In the genomic region with DNA sequence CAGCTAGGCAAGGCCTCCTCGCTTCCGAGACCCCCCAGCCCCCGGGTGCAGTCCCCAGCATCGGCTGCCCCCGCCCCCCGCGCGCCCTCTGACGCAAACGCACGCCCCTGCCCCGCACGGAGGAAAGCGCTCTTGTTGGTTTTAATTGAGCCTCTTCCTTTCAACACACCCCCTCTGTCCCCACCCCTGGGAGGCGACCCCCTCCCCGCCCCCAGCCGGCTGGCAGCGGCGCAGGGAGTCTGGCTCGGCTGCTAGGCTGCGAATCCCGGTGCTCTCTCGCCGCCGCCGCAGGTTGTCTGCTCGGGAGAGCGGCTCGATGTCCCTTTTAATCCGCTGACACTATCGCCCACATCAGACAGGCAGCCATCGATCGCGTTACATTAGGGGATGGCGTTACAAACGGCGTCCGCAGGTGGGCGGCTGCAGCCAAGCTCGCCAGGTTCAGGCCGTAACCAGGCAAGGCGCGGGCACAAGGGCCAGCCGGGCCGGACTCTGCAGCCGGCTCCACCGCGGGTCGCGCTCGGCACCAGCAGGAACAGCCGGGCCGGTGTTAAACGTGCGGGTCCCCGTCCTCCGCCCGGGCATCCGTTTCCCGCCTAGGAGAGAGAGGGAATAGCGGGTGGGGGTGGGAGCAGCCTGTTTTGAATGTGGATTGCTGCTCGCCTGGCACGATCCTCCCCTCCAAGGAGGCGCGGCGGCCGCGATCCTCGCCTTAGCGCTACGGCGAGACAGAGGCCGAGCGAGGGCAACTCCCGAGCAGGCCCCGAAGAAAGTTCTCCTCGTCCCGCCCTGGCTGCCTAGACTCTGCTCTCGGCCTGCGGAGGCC, we compare ENCODE assay signal across 8 cellular contexts. TPM values are rescaled to one million over a fixed set of nuclear protein-coding genes. Genes with fewer than 3 reads are reported as not detected.
DNase-seq lines count a peak whose midpoint lies in the region; ATAC-seq and TF ChIP-seq lines count a peak whose summit lies in the region.

No MANE protein-coding gene starts in this region.

- 1% methylated on average over 77 of the region's 80 CpGs for WGBS in smooth muscle cell (ENCODE audit: low lambda C conversion rate)

- H3K4me3 Mint-ChIP-seq in Caco-2 (ENCODE audit: unreplicated experiment), result no peak overlapping the region

- no peak for ATAC-seq in GM18505 (IDR thresholded peaks at IDR 0.05; ENCODE audit: unreplicated experiment)

- H3K4me3 ChIP-seq in Caco-2 (ENCODE audit: low read depth, low read length) (peak overlapping the region; percentile 55), iPS-18a (ENCODE audit: low read length) (peak overlapping the region; percentile 59), smooth muscle cell (peak overlapping the region; percentile 79)

- H3K36me3 ChIP-seq in Caco-2 (ENCODE audit: control insufficient read depth, insufficient read depth, low read length) (no peaks in the 10 kb centered on the region), iPS-18a (ENCODE audit: control insufficient read depth, low read depth, low read length) (no peaks in the 10 kb centered on the region), smooth muscle cell (ENCODE audit: low read depth) (no peaks in the 10 kb centered on the region)

- H3K4me1 ChIP-seq in Caco-2 (peaks cover 14% of the 10 kb centered on the region), iPS-18a (ENCODE audit: control insufficient read depth, low read depth, low read length) (peaks cover 14% of the 10 kb centered on the region), smooth muscle cell (ENCODE audit: low read depth) (peaks cover 44% of the 10 kb centered on the region)

- no peak overlapping the region for H3K27ac Mint-ChIP-seq in Caco-2 (ENCODE audit: unreplicated experiment)

- POLR2A ChIA-PET in Caco-2 (lab: Charles Lee), result no interaction called here

- TF ChIP-seq CTCF in Caco-2 (IDR thresholded peaks at IDR 0.05; ENCODE audit: insufficient read depth in 1 of 2, low read depth in 1 of 2, low read length in 1 of 2, severe bottlenecking in 1 of 2, unreplicated experiment in 1 of 2) (no peak), smooth muscle cell (IDR thresholded peaks at IDR 0.05; ENCODE audit: borderline replicate concordance, insufficient read depth, poor library complexity, severe bottlenecking) (no peak)

- peaks cover 6% of the 10 kb centered on the region for H3K79me2 ChIP-seq in smooth muscle cell (ENCODE audit: low read depth)

- peaks cover 7% of the 10 kb centered on the region for H3K27me3 Mint-ChIP-seq in Caco-2 (ENCODE audit: insufficient read depth, unreplicated experiment)

- H3K9me3 ChIP-seq in Caco-2 (no peaks in the 10 kb centered on the region), iPS-18a (ENCODE audit: control insufficient read depth, low read depth, low read length) (no peaks in the 10 kb centered on the region), smooth muscle cell (replicated peaks; ENCODE audit: low read depth) (no peaks in the 10 kb centered on the region)

- DNase-seq in Caco-2, result peak in 1 of 2 experiments; percentile 20
- DNase-seq in HuH-7 (ENCODE audit: low spot score), result peak; percentile 52
- peak; percentile 52 for DNase-seq in amniotic epithelial cell (ENCODE audit: low read depth)
- no peak for DNase-seq in smooth muscle cell (lab: John Stamatoyannopoulos, UW; ENCODE audit: unreplicated experiment)
- DNase-seq in activated gamma-delta T cell (lab: John Stamatoyannopoulos, UW), result no peak
- no peak for DNase-seq in foreskin melanocyte

- no peaks in the 10 kb centered on the region for H3K36me3 Mint-ChIP-seq in Caco-2 (ENCODE audit: insufficient read depth, unreplicated experiment)

- H3K27me3 ChIP-seq in Caco-2 (replicated peaks; ENCODE audit: control insufficient read depth, insufficient read depth, low read length) (0 out of 2 replicates have a peak, but pooled peaks cover 1% of the 10 kb centered on the region), iPS-18a (ENCODE audit: control insufficient read depth, insufficient read depth, low read length) (peaks cover 91% of the 10 kb centered on the region), smooth muscle cell (ENCODE audit: low read depth) (peaks cover 62% of the 10 kb centered on the region)

- CTCF ChIA-PET in Caco-2 (lab: Charles Lee), result no interaction called here

- H3K9ac ChIP-seq in iPS-18a (ENCODE audit: low read length), result peak overlapping the region; percentile 10
- peak overlapping the region; percentile 36 for H3K9ac ChIP-seq in smooth muscle cell (ENCODE audit: low read depth)

- no TSS peak for BruUV-seq in Caco-2 (replicated peaks; lab: Mats Ljungman, UMichigan)

- no peak for TF ChIP-seq POLR2A in GM18505 (IDR thresholded peaks at IDR 0.05; ENCODE audit: borderline replicate concordance, extremely low read depth, insufficient read depth, insufficient read length)

- H4K20me1 ChIP-seq in smooth muscle cell (ENCODE audit: low read depth), result peaks cover 19% of the 10 kb centered on the region

- intact Hi-C loops in Caco-2 (cut with micrococcal nuclease; ENCODE audit: unreplicated experiment), result loop anchor here (5.0 to 10.0 kb wide), 2 partner anchors 103 to 735 kb away; no protein-coding TSS in a partner anchor

- peak overlapping the region; percentile 95 for H2AFZ ChIP-seq in smooth muscle cell (ENCODE audit: low read depth)

- peaks cover 15% of the 10 kb centered on the region for H3K4me1 Mint-ChIP-seq in Caco-2 (ENCODE audit: low read depth, unreplicated experiment)

- H3K27ac ChIP-seq in iPS-18a (ENCODE audit: low read length) (no peak overlapping the region), smooth muscle cell (ENCODE audit: low read depth) (no peak overlapping the region)

- H3K4me2 ChIP-seq in smooth muscle cell, result peak overlapping the region; percentile 98

- H3K9me3 Mint-ChIP-seq in Caco-2 (ENCODE audit: unreplicated experiment), result no peaks in the 10 kb centered on the region

- peaks cover 6% of the 10 kb centered on the region for H3F3A ChIP-seq in smooth muscle cell (ENCODE audit: low read depth)

RNA-seq across cellular contexts. Expression of gene NR2F1-AS1, which starts 1.2 kb away (rescaled TPM):
- total RNA-seq in Caco-2 (2022) (0.32 TPM in 1 of 2 replicates, not detected in the other), smooth muscle cell (18.7 and 31.0 TPM in 2 replicates)
- polyA plus RNA-seq in smooth muscle cell, result 22.9 and 26.1 TPM in 2 replicates

RNA-seq across cellular contexts. Expression of gene NR2F1, which starts 3.2 kb away (rescaled TPM):
- 0.70 and 1.2 TPM in 2 replicates for total RNA-seq in Caco-2 (2022)
- total RNA-seq in smooth muscle cell, result 8.2 and 22.5 TPM in 2 replicates
- 5.9 and 6.0 TPM in 2 replicates for polyA plus RNA-seq in smooth muscle cell

Comparison
In these comparisons a context has a peak if more than half of its experiments do, and no peak if none do; other contexts are left out.
1. DNase-seq: peak in HuH-7 (single experiment) and amniotic epithelial cell (single experiment); none in smooth muscle cell (single experiment), activated gamma-delta T cell (single experiment) and foreskin melanocyte (single experiment).
2. RNA of gene NR2F1-AS1, which starts 1.2 kb away (total RNA-seq): 18.7 to 31.0 TPM in smooth muscle cell; 0.32 TPM in Caco-2; every median in the first group is over 10 times any median in the second.
3. Peak in every context shown above with its lines, with median percentiles within 50 percentile points of each other: H3K4me3 ChIP-seq.